ENCODE assay signal across 9 cellular contexts in the genomic region with DNA sequence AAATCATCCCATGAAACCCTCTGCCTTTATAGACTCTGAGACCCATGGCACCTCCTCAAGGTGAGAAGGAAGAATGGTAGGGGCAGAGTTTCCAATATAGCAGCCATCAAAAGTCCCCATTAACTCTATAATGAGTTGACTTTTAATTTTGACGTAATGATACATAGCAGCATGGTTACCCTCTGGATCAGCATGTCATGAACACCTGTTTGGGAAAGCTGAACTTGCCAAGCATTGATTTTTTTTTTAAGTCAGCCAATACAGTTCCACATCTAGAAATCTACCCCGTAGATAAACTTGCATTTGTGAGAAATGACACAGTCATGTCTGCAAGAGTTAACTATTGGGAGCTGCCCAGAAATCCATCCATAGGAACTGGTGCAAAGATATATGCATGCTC.
"Had no signal": no experiment of that assay in that cellular context is flagged by ENCODE, and none has a peak within 500 bp of the region (broad histone marks: within the 10 kb centered on the region; RNA-seq: fewer than 3 reads in every experiment).

No MANE protein-coding gene starts in this region.

- FAIRE-seq: HepG2, HTR-8/SVneo, K562 had no signal

- DNase-seq: IMR-90, Karpas-422, KBM-7, KG1 had no signal

- H3K4me3 ChIP-seq: K562 had no signal

- H3K4me2 ChIP-seq: KMS-11 had no signal

- ATAC-seq: HepG2, K562 had no signal

- H3K9ac ChIP-seq: KMS-11 had no signal

- H3K27ac ChIP-seq: HL-60, KMS-11 had no signal
